ENCODE assay signal across 21 cellular contexts in genomic region chr6:127784468-127784867, GRCh38.
"Had no signal": no experiment of that assay in that cellular context is flagged by ENCODE, and none has a peak within 500 bp of the region (broad histone marks: within the 10 kb centered on the region; RNA-seq: fewer than 3 reads in every experiment).

No MANE protein-coding gene starts in this region.

- H3K4me1 ChIP-seq: left lung, pancreas, sigmoid colon, SJSA1, spleen, vagina had no signal

- H3K27me3 ChIP-seq: brain microvascular endothelial cell, left lung, pancreas, sigmoid colon, SJSA1, spleen, transverse colon, vagina had no signal

- H3K4me3 ChIP-seq: left lung, mucosa of descending colon, pancreas, sigmoid colon, SJSA1, spleen, transverse colon, vagina had no signal

- H3K27me3 Mint-ChIP-seq: activated naive CD8-positive, alpha-beta T cell treated with anti-CD3 and anti-CD28 coated beads, Interleukin-2, amount 10 ng/mL, durations not matched to agents 7 days and 5 days; naive thymus-derived CD4-positive, alpha-beta T cell; stimulated activated naive B cell treated with anti-CD40 and anti-IgM and Interleukin-4, amounts not matched to agents 10 μg/mL and 1 μg/mL and 100 μg/mL, for 72 hours had no signal

- H3K27ac ChIP-seq: brain microvascular endothelial cell, left lung, pancreas, sigmoid colon, SJSA1, spleen, transverse colon, vagina had no signal

- H3K9me3 ChIP-seq: left lung, mucosa of descending colon, pancreas, sigmoid colon, SJSA1, transverse colon, vagina had no signal

- H3K36me3 ChIP-seq: brain microvascular endothelial cell, left lung, pancreas, sigmoid colon, SJSA1, spleen, transverse colon, vagina had no signal

- H3K27ac Mint-ChIP-seq: activated naive CD8-positive, alpha-beta T cell treated with anti-CD3 and anti-CD28 coated beads, Interleukin-2, amount 10 ng/mL, durations not matched to agents 7 days and 5 days; stimulated activated naive B cell treated with anti-CD40 and anti-IgM and Interleukin-4, amounts not matched to agents 10 μg/mL and 1 μg/mL and 100 μg/mL, for 72 hours had no signal

- H3K36me3 Mint-ChIP-seq: stimulated activated naive B cell treated with anti-CD40 and anti-IgM and Interleukin-4, amounts not matched to agents 10 μg/mL and 1 μg/mL and 100 μg/mL, for 72 hours had no signal

- H3K9me3 Mint-ChIP-seq: stimulated activated naive B cell treated with anti-CD40 and anti-IgM and Interleukin-4, amounts not matched to agents 10 μg/mL and 1 μg/mL and 100 μg/mL, for 72 hours had no signal

- H3K4me1 Mint-ChIP-seq: stimulated activated naive B cell treated with anti-CD40 and anti-IgM and Interleukin-4, amounts not matched to agents 10 μg/mL and 1 μg/mL and 100 μg/mL, for 72 hours had no signal

- H3K4me3 Mint-ChIP-seq: activated naive CD8-positive, alpha-beta T cell treated with anti-CD3 and anti-CD28 coated beads, Interleukin-2, amount 10 ng/mL, durations not matched to agents 7 days and 5 days; stimulated activated naive B cell treated with anti-CD40 and anti-IgM and Interleukin-4, amounts not matched to agents 10 μg/mL and 1 μg/mL and 100 μg/mL, for 72 hours had no signal

- DNase-seq: activated CD4-positive, CD25-positive, alpha-beta regulatory T cell treated with anti-CD3 and anti-CD28 coated beads, Interleukin-2, amount 50 U/mL, for 72 hours; activated naive CD8-positive, alpha-beta T cell treated with anti-CD3 and anti-CD28 coated beads, Interleukin-2, amount 10 ng/mL, durations not matched to agents 7 days and 5 days; anterior cingulate cortex; brain microvascular endothelial cell; cortex of kidney; effector CD8-positive, alpha-beta T cell; foreskin fibroblast; hypothalamus; kidney; left lung; mammary epithelial cell; mucosa of descending colon; naive thymus-derived CD4-positive, alpha-beta T cell; pancreas; sigmoid colon; spleen; stimulated activated CD4-positive, alpha-beta T cell treated with anti-CD3 and anti-CD28 coated beads, Interleukin-2, amount 100 ng/mL, for 48 hours; stimulated activated naive B cell treated with anti-CD40 and anti-IgM and Interleukin-4, amounts not matched to agents 10 μg/mL and 1 μg/mL and 100 μg/mL, for 72 hours; transverse colon had no signal

- ATAC-seq: left lung; mucosa of descending colon; naive thymus-derived CD4-positive, alpha-beta T cell; pancreas; stimulated activated naive B cell treated with anti-CD40 and anti-IgM and Interleukin-4, amounts not matched to agents 10 μg/mL and 1 μg/mL and 100 μg/mL, for 72 hours had no signal
